18 cellular contexts compared by ENCODE assay signal in the genomic region with DNA sequence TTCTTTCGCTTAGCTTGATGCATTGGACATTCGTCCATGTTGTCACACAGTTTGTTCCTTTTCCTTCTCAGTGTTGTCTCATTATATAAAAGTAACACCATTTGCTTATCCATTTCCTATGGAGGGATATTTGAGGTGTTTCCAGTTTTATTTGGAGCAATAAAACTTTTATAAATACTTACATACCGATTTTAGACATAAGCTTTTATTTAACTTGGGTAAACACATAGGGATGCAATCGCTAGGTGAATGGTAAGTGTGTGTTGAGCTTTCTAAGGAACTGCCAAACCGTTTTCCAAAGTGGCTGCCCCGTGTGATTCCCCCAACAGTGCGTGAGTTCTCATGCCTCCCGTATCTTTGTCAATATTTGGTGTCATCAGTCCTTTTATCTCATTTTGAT.
"Had no signal": no experiment of that assay in that cellular context is flagged by ENCODE, and none has a peak within 500 bp of the region (broad histone marks: within the 10 kb centered on the region; RNA-seq: fewer than 3 reads in every experiment).

No MANE protein-coding gene starts in this region.

- ATAC-seq: activated CD8-positive, alpha-beta memory T cell treated with anti-CD3 and anti-CD28 coated beads, Interleukin-2, amount 10 ng/mL, durations not matched to agents 7 days and 5 days; pancreas had no signal

- FAIRE-seq: endothelial cell of umbilical vein, pancreas had no signal

- H3K9me3 ChIP-seq: esophagus squamous epithelium, pancreas had no signal

- H3K36me3 ChIP-seq: pancreas had no signal

- H3K27me3 ChIP-seq: esophagus squamous epithelium, pancreas had no signal

- H3K27me3 Mint-ChIP-seq: activated CD8-positive, alpha-beta memory T cell treated with anti-CD3 and anti-CD28 coated beads, Interleukin-2, amount 10 ng/mL, durations not matched to agents 7 days and 5 days; activated naive CD8-positive, alpha-beta T cell treated with anti-CD3 and anti-CD28 coated beads, Interleukin-2, amount 10 ng/mL, durations not matched to agents 7 days and 5 days; type B pancreatic cell had no signal

- DNase-seq: activated CD4-positive, alpha-beta T cell treated with anti-CD3 and anti-CD28 coated beads, Interleukin-2, amount 50 U/mL, for 1 hour; activated CD4-positive, CD25-positive, alpha-beta regulatory T cell; activated CD8-positive, alpha-beta memory T cell treated with anti-CD3 and anti-CD28 coated beads, Interleukin-2, amount 10 ng/mL, durations not matched to agents 7 days and 5 days; activated effector memory CD4-positive, alpha-beta T cell treated with anti-CD3 and anti-CD28 coated beads, Interleukin-2, amount 50 U/mL, for 16 hours; activated naive CD8-positive, alpha-beta T cell treated with anti-CD3 and anti-CD28 coated beads, Interleukin-2, amount 10 ng/mL, durations not matched to agents 7 days and 5 days; activated T-cell treated with anti-CD3 and anti-CD28 coated beads, Interleukin-2, amount 50 U/mL, for 1 hour; anterior cingulate cortex; cerebellar nuclear complex; effector CD8-positive, alpha-beta T cell; esophagus squamous epithelium; hippocampal formation; pancreas; stimulated activated CD4-positive, alpha-beta T cell treated with anti-CD3 and anti-CD28 coated beads, Interleukin-15, amount 100 ng/mL, for 24 hours; stimulated activated CD4-positive, alpha-beta T cell treated with anti-CD3 and anti-CD28 coated beads, Interleukin-4, amount 100 ng/mL, for 1 hour; stimulated activated naive CD4-positive, alpha-beta T cell treated with Interleukin-2 at 50 U/mL for 16 hours; SW 1271 had no signal

- H3K9me3 Mint-ChIP-seq: activated naive CD8-positive, alpha-beta T cell treated with anti-CD3 and anti-CD28 coated beads, Interleukin-2, amount 10 ng/mL, durations not matched to agents 7 days and 5 days; type B pancreatic cell had no signal

- H3K27ac Mint-ChIP-seq: activated CD8-positive, alpha-beta memory T cell treated with anti-CD3 and anti-CD28 coated beads, Interleukin-2, amount 10 ng/mL, durations not matched to agents 7 days and 5 days; activated naive CD8-positive, alpha-beta T cell treated with anti-CD3 and anti-CD28 coated beads, Interleukin-2, amount 10 ng/mL, durations not matched to agents 7 days and 5 days; type B pancreatic cell had no signal

- H3K4me3 Mint-ChIP-seq: activated CD8-positive, alpha-beta memory T cell treated with anti-CD3 and anti-CD28 coated beads, Interleukin-2, amount 10 ng/mL, durations not matched to agents 7 days and 5 days; activated naive CD8-positive, alpha-beta T cell treated with anti-CD3 and anti-CD28 coated beads, Interleukin-2, amount 10 ng/mL, durations not matched to agents 7 days and 5 days; type B pancreatic cell had no signal

- H3K4me3 ChIP-seq: esophagus squamous epithelium, pancreas had no signal

- H3K27ac ChIP-seq: esophagus squamous epithelium, pancreas had no signal
